In genomic region chr18:3216987-3217386, GRCh38 we compare ENCODE assay signal across 2 cellular contexts.
TF ChIP-seq lines count a peak whose summit lies in the region.

No MANE protein-coding gene starts in this region.

TF ChIP-seq in K562, 482 proteins besides CTCF, POLR2A, EP300 and RAD21:
- TF ChIP-seq DIDO1 (tag; IDR thresholded peaks at IDR 0.05; ENCODE audit: low read depth) (no peak), ZNF717 (CRISPR knock-in tag; IDR thresholded peaks at IDR 0.05) (no peak), PTRF (tag; IDR thresholded peaks at IDR 0.05) (no peak), ZNF134 (CRISPR knock-in tag; conservative IDR thresholded peaks at IDR 0.05) (no peak), ARID4B (CRISPR knock-in tag; IDR thresholded peaks at IDR 0.05) (no peak), FOXJ2 (tag; IDR thresholded peaks at IDR 0.05) (no peak), ZBTB7A (IDR thresholded peaks at IDR 0.05; ENCODE audit: borderline replicate concordance, control insufficient read depth, low read depth, low read length) (no peak), FOXK2 (conservative IDR thresholded peaks at IDR 0.05 in 1 of 2, IDR thresholded peaks at IDR 0.05 in 1 of 2; ENCODE audit: low read depth in 2 of 2) (no peak), SRF (CRISPR knock-in tag; IDR thresholded peaks at IDR 0.05) (no peak), KLF1 (tag; IDR thresholded peaks at IDR 0.05) (no peak), MYBL2 (IDR thresholded peaks at IDR 0.05; ENCODE audit: low read depth) (no peak), MYBL2 (CRISPR knock-in tag; IDR thresholded peaks at IDR 0.05; ENCODE audit: borderline replicate concordance) (no peak), ZNF217 (CRISPR knock-in tag; IDR thresholded peaks at IDR 0.05) (no peak), MAX (CRISPR knock-in tag; IDR thresholded peaks at IDR 0.05) (no peak), ZNF143 (CRISPR knock-in tag; IDR thresholded peaks at IDR 0.05) (no peak), SP1 (CRISPR knock-in tag; IDR thresholded peaks at IDR 0.05) (no peak), E2F6 (IDR thresholded peaks at IDR 0.05; ENCODE audit: borderline replicate concordance in 1 of 2, extremely low read depth in 1 of 2, insufficient read depth in 1 of 2, insufficient read length in 1 of 2, low read depth in 1 of 2, low read length in 1 of 2, poor library complexity in 1 of 2, severe bottlenecking in 1 of 2) (no peak)

TF ChIP-seq in liver, 16 proteins besides CTCF, POLR2A, EP300 and RAD21:
- peak; percentile 70 to 86 for TF ChIP-seq HNF4A (conservative IDR thresholded peaks at IDR 0.05)
- peak in 1 of 2 donors; percentile 28 for TF ChIP-seq JUND (IDR thresholded peaks at IDR 0.05)
- no peak for TF ChIP-seq FOXA1 (IDR thresholded peaks at IDR 0.05)
- TF ChIP-seq, protein P1, sequence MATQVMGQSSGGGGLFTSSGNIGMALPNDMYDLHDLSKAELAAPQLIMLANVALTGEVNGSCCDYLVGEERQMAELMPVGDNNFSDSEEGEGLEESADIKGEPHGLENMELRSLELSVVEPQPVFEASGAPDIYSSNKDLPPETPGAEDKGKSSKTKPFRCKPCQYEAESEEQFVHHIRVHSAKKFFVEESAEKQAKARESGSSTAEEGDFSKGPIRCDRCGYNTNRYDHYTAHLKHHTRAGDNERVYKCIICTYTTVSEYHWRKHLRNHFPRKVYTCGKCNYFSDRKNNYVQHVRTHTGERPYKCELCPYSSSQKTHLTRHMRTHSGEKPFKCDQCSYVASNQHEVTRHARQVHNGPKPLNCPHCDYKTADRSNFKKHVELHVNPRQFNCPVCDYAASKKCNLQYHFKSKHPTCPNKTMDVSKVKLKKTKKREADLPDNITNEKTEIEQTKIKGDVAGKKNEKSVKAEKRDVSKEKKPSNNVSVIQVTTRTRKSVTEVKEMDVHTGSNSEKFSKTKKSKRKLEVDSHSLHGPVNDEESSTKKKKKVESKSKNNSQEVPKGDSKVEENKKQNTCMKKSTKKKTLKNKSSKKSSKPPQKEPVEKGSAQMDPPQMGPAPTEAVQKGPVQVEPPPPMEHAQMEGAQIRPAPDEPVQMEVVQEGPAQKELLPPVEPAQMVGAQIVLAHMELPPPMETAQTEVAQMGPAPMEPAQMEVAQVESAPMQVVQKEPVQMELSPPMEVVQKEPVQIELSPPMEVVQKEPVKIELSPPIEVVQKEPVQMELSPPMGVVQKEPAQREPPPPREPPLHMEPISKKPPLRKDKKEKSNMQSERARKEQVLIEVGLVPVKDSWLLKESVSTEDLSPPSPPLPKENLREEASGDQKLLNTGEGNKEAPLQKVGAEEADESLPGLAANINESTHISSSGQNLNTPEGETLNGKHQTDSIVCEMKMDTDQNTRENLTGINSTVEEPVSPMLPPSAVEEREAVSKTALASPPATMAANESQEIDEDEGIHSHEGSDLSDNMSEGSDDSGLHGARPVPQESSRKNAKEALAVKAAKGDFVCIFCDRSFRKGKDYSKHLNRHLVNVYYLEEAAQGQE (IDR thresholded peaks at IDR 0.05), result no peak
- TF ChIP-seq HNF4G (IDR thresholded peaks at IDR 0.05), result peak; percentile 56
- no peak for TF ChIP-seq YY1 (IDR thresholded peaks at IDR 0.05)
- TF ChIP-seq ZBTB33 (IDR thresholded peaks at IDR 0.05), result no peak
- TF ChIP-seq SP1 (IDR thresholded peaks at IDR 0.05), result peak; percentile 15
- TF ChIP-seq MAX (IDR thresholded peaks at IDR 0.05), result no peak
- TF ChIP-seq, protein P2, sequence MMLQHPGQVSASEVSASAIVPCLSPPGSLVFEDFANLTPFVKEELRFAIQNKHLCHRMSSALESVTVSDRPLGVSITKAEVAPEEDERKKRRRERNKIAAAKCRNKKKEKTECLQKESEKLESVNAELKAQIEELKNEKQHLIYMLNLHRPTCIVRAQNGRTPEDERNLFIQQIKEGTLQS (IDR thresholded peaks at IDR 0.05), result no peak
- TF ChIP-seq NR2F2 (IDR thresholded peaks at IDR 0.05), result no peak
- peak in 1 of 2 donors; percentile 8 for TF ChIP-seq RXRA (IDR thresholded peaks at IDR 0.05)
- TF ChIP-seq GABPA (IDR thresholded peaks at IDR 0.05 in 1 of 2, conservative IDR thresholded peaks at IDR 0.05 in 1 of 2), result no peak
- no peak for TF ChIP-seq EGR1 (IDR thresholded peaks at IDR 0.05; ENCODE audit: low read depth in 2 of 2)
- no peak for TF ChIP-seq FOXA2 (IDR thresholded peaks at IDR 0.05)
- no peak for TF ChIP-seq TAF1 (conservative IDR thresholded peaks at IDR 0.05)
